In the genomic region with DNA sequence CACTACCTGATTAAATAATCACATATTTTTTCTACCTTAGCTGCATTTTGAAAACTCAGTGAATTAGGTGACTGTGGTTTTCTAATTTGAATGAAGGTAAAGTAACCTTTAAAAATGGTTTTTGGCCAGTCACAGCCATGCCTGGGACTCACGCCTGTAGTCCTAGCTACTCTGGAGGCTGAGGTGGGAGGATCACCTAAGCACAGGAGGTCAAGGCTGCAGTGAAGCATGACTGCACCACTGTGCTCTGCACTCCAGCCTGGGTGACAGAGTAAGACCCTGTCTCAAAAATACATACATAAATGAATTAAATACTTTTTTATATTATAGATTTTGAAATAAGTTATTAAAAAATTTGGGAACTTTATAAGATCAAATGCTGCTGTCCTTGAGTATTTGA, we compare ENCODE assay signal across 1 cellular context.
TF ChIP-seq lines count a peak whose summit lies in the region.

No MANE protein-coding gene starts in this region.

TF ChIP-seq in IMR-90, 13 proteins besides CTCF, POLR2A, EP300 and RAD21:
- TF ChIP-seq SMC3 (IDR thresholded peaks at IDR 0.05; ENCODE audit: low read depth, low read length) (no peak), RFX5 (IDR thresholded peaks at IDR 0.05; ENCODE audit: low read depth, low read length) (no peak), NFE2L2 (IDR thresholded peaks at IDR 0.05; ENCODE audit: low read depth, low read length) (no peak), MXI1 (IDR thresholded peaks at IDR 0.05; ENCODE audit: borderline replicate concordance, low read depth, low read length) (no peak), CEBPB (IDR thresholded peaks at IDR 0.05; ENCODE audit: low read depth, low read length) (no peak), BHLHE40 (IDR thresholded peaks at IDR 0.05; ENCODE audit: low read depth, low read length) (no peak), MAZ (IDR thresholded peaks at IDR 0.05; ENCODE audit: borderline replicate concordance, low read depth, low read length) (no peak), MAFK (IDR thresholded peaks at IDR 0.05; ENCODE audit: low read depth, low read length) (no peak), RCOR1 (IDR thresholded peaks at IDR 0.05; ENCODE audit: insufficient replicate concordance, low read length) (no peak), FOS (IDR thresholded peaks at IDR 0.05; ENCODE audit: low read depth, low read length) (no peak), CHD1 (IDR thresholded peaks at IDR 0.05; ENCODE audit: low read depth, low read length) (no peak)
- TF ChIP-seq, protein P1, sequence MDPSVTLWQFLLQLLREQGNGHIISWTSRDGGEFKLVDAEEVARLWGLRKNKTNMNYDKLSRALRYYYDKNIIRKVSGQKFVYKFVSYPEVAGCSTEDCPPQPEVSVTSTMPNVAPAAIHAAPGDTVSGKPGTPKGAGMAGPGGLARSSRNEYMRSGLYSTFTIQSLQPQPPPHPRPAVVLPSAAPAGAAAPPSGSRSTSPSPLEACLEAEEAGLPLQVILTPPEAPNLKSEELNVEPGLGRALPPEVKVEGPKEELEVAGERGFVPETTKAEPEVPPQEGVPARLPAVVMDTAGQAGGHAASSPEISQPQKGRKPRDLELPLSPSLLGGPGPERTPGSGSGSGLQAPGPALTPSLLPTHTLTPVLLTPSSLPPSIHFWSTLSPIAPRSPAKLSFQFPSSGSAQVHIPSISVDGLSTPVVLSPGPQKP (IDR thresholded peaks at IDR 0.05; ENCODE audit: borderline replicate concordance, low read depth, low read length): no peak
- TF ChIP-seq, protein P2, sequence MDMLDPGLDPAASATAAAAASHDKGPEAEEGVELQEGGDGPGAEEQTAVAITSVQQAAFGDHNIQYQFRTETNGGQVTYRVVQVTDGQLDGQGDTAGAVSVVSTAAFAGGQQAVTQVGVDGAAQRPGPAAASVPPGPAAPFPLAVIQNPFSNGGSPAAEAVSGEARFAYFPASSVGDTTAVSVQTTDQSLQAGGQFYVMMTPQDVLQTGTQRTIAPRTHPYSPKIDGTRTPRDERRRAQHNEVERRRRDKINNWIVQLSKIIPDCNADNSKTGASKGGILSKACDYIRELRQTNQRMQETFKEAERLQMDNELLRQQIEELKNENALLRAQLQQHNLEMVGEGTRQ (IDR thresholded peaks at IDR 0.05; ENCODE audit: low read depth, low read length): no peak
